ENCODE assay signal across 8 cellular contexts in genomic region chr4:2755821-2756690, GRCh38. TPM values are rescaled to one million over a fixed set of nuclear protein-coding genes. Genes with fewer than 3 reads are reported as not detected.
DNase-seq lines count a peak whose midpoint lies in the region; ATAC-seq and TF ChIP-seq lines count a peak whose summit lies in the region.

Gene TNIP2, minus strand, starts transcription at chr4:2756336. Its CDS starts 47 bp downstream, at chr4:2756289.

- peak within 1 kb of the TSS; percentile 86 to 95 (median 91) for H3K9ac ChIP-seq in BLaER1 treated with 17β-estradiol and CSF1 and Interleukin-3, amounts not matched to agents 10 nM and 100 nM
- peak within 1 kb of the TSS; percentile 87 for H3K9ac ChIP-seq in OCI-LY3 (ENCODE audit: low read length)

- peak within 1 kb of the TSS; percentile 83 for H3K4me3 Mint-ChIP-seq in activated T-cell treated with anti-CD3 and anti-CD28 coated beads, Interleukin-2, amount 50 U/mL, for 24 hours

- H3K36me3 Mint-ChIP-seq in activated T-cell treated with anti-CD3 and anti-CD28 coated beads, Interleukin-2, amount 50 U/mL, for 24 hours (ENCODE audit: low read depth): peaks cover 32% of the 10 kb centered on the region

- H2AFZ ChIP-seq in OCI-LY3 (ENCODE audit: low read depth, low read length): peak within 1 kb of the TSS; percentile 69; the same call in 1 of the 2 replicates

- H3K27ac ChIP-seq in BLaER1 treated with 17β-estradiol and CSF1 and Interleukin-3, amounts not matched to agents 10 nM and 100 nM: peak within 1 kb of the TSS; percentile 82 to 90 (median 88)
- H3K27ac ChIP-seq in OCI-LY3 (ENCODE audit: low read length): peak within 1 kb of the TSS; percentile 40
- H3K27ac ChIP-seq in muscle layer of duodenum (ENCODE audit: low read length): peak within 1 kb of the TSS; percentile 56

- peak within 1 kb of the TSS; percentile 79 to 96 (median 88) for H3K4me3 ChIP-seq in BLaER1 treated with 17β-estradiol and CSF1 and Interleukin-3, amounts not matched to agents 10 nM and 100 nM
- H3K4me3 ChIP-seq in OCI-LY3 (ENCODE audit: low read length) (peak within 1 kb of the TSS; percentile 98), muscle layer of duodenum (ENCODE audit: low read depth in 1 of 2, low read length in 2 of 2) (peak within 1 kb of the TSS; percentile 57 to 84)

- no peaks in the 10 kb centered on the region for H3K9me3 ChIP-seq in BLaER1 treated with 17β-estradiol and CSF1 and Interleukin-3, amounts not matched to agents 10 nM and 100 nM (replicated peaks in 1 of 11)
- H3K9me3 ChIP-seq in OCI-LY3 (ENCODE audit: insufficient read depth, low read length) (no peaks in the 10 kb centered on the region), muscle layer of duodenum (ENCODE audit: control insufficient read depth in 1 of 2, low read length in 2 of 2) (no peaks in the 10 kb centered on the region)

- peaks cover 22% of the 10 kb centered on the region for H3K79me2 ChIP-seq in OCI-LY3 (ENCODE audit: low read length)

- peak within 1 kb of the TSS; percentile 89 for H3K27ac Mint-ChIP-seq in activated T-cell treated with anti-CD3 and anti-CD28 coated beads, Interleukin-2, amount 50 U/mL, for 24 hours

- H3K36me3 ChIP-seq in BLaER1 treated with 17β-estradiol and CSF1 and Interleukin-3, amounts not matched to agents 10 nM and 100 nM: peaks cover 4 to 27% (median 17%) of the 10 kb centered on the region in 11 experiments; a peak in 19 of 22 replicates
- H3K36me3 ChIP-seq in OCI-LY3 (replicated peaks; ENCODE audit: low read depth, low read length) (peaks cover 3% of the 10 kb centered on the region), muscle layer of duodenum (ENCODE audit: control insufficient read depth in 1 of 2, insufficient read depth in 2 of 2, low read length in 2 of 2) (no peaks in the 10 kb centered on the region)

- no peak; the same call in 1 of the 2 replicates for TF ChIP-seq CTCF in OCI-LY3 (IDR thresholded peaks at IDR 0.05; ENCODE audit: low read depth, low read length)

- peak; percentile 94 for DNase-seq in GM19238 (ENCODE audit: insufficient read length, low spot score)
- DNase-seq in activated T-cell treated with anti-CD3 and anti-CD28 coated beads, Interleukin-2, amount 50 U/mL, for 24 hours: peak; percentile 89
- DNase-seq in stimulated activated CD8-positive, alpha-beta memory T cell treated with anti-CD3 and anti-CD28 coated beads, Interleukin-7, amount 100 ng/mL, for 4 hours (ENCODE audit: low read depth in 2 of 2): peak; percentile 47 to 73

- H3K4me1 ChIP-seq in BLaER1 treated with 17β-estradiol and CSF1 and Interleukin-3, amounts not matched to agents 10 nM and 100 nM: peaks cover 27 to 51% (median 40%) of the 10 kb centered on the region in 10 experiments
- H3K4me1 ChIP-seq in OCI-LY3 (ENCODE audit: low read length): peaks cover 10% of the 10 kb centered on the region; the same call in 1 of the 2 replicates
- H3K4me1 ChIP-seq in muscle layer of duodenum (ENCODE audit: control insufficient read depth in 1 of 2, insufficient read depth in 2 of 2, low read length in 2 of 2): peaks cover 3 to 15% of the 10 kb centered on the region in 2 donors

- H3K27me3 ChIP-seq in BLaER1 treated with 17β-estradiol and CSF1 and Interleukin-3, amounts not matched to agents 10 nM and 100 nM: no peaks in the 10 kb centered on the region
- H3K27me3 ChIP-seq in OCI-LY3 (ENCODE audit: low read depth, low read length) (peaks cover 5% of the 10 kb centered on the region; the same call in 1 of the 2 replicates), muscle layer of duodenum (ENCODE audit: low read depth, low read length) (no peaks in the 10 kb centered on the region)

- peaks cover 16 to 48% (median 39%) of the 10 kb centered on the region in 11 experiments; a peak in 20 of 22 replicates for H4K20me1 ChIP-seq in BLaER1 treated with 17β-estradiol and CSF1 and Interleukin-3, amounts not matched to agents 10 nM and 100 nM
- H4K20me1 ChIP-seq in OCI-LY3 (ENCODE audit: insufficient read depth, low read length): 0 out of 2 replicates have a peak, but pooled peaks cover 7% of the 10 kb centered on the region

- ATAC-seq in HG03521 (IDR thresholded peaks at IDR 0.05; ENCODE audit: unreplicated experiment): peak; percentile 70
- ATAC-seq in esophagus mucosa: peak; percentile 84

- H3K27me3 Mint-ChIP-seq in activated T-cell treated with anti-CD3 and anti-CD28 coated beads, Interleukin-2, amount 50 U/mL, for 24 hours: no peaks in the 10 kb centered on the region

- H3K4me1 Mint-ChIP-seq in activated T-cell treated with anti-CD3 and anti-CD28 coated beads, Interleukin-2, amount 50 U/mL, for 24 hours (ENCODE audit: low read depth): peaks cover 37% of the 10 kb centered on the region

- no peaks in the 10 kb centered on the region for H3K9me3 Mint-ChIP-seq in activated T-cell treated with anti-CD3 and anti-CD28 coated beads, Interleukin-2, amount 50 U/mL, for 24 hours

- H3K4me2 ChIP-seq in BLaER1 treated with 17β-estradiol and CSF1 and Interleukin-3, amounts not matched to agents 10 nM and 100 nM: peak within 1 kb of the TSS; percentile 79 to 97 (median 91)
- peak within 1 kb of the TSS; percentile 88 for H3K4me2 ChIP-seq in OCI-LY3 (ENCODE audit: low read length)

RNA-seq across cellular contexts. Expression of gene TNIP2, which starts in this region (rescaled TPM):
- 25.1 TPM for total RNA-seq in esophagus mucosa

Comparison
In these comparisons a context has a peak if more than half of its experiments do, and no peak if none do; other contexts are left out.
1. Peak in every context shown above with its lines: DNase-seq, ATAC-seq, H3K4me3 ChIP-seq and H3K27ac ChIP-seq.